10 cellular contexts compared by ENCODE assay signal in the genomic region with DNA sequence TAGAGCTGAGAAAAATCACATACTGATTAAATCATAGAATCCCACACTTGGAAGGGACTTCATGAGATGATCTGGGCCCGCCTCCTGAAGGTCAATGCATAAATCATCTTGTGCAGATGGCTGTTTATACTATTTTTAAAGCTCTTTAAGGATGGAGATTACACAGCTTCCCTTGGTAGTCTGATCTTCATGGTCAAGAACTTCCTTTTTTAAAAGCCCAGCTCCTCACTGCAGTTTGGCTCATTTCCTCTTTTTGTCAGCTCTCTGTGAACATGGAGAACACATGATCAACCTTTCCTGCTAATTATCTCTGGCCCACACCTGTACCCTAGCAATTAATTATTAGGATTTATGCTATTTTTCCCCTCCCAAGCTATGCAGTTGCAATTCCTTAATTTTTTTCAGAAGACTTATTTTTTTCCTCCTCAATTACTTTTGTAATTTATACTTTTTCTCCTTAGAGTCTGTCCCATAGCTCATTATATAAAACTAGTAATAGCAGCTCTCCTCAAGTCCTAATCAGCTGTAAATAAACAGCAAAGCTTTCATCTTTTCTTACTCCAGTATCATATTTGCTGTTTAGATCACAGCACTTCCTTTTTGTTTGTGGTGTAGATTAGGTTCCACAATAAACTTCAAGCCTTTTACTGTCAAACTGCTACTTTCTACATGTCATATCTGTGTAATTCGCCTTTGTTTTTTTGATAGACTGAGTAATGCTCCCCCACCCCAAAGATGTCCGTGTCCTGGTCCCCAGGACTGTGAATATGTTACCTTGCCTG. TPM values are rescaled to one million over a fixed set of nuclear protein-coding genes. Genes with fewer than 3 reads are reported as not detected.
DNase-seq lines count a peak whose midpoint lies in the region; ATAC-seq and TF ChIP-seq lines count a peak whose summit lies in the region.
"Had no signal": no experiment of that assay in that cellular context is flagged by ENCODE, and none has a peak within 500 bp of the region (broad histone marks: within the 10 kb centered on the region; RNA-seq: fewer than 3 reads in every experiment).

No MANE protein-coding gene starts in this region.

- POLR2A ChIA-PET in HEK293T (lab: Yijun Ruan, JAX), result no interaction called here

- H3K4me3 Mint-ChIP-seq in activated T-helper 17 cell treated with anti-CD3 and anti-CD28 coated beads, Interleukin-2, amount 50 U/mL, for 72 hours, result no peak overlapping the region

- peak; percentile 87 for ATAC-seq in GM19463 (IDR thresholded peaks at IDR 0.05; ENCODE audit: unreplicated experiment)
- ATAC-seq in HG03196 (IDR thresholded peaks at IDR 0.05; ENCODE audit: unreplicated experiment), result peak; percentile 74
- ATAC-seq in activated T-helper 17 cell treated with anti-CD3 and anti-CD28 coated beads, Interleukin-2, amount 50 U/mL, for 72 hours (replicated peaks), result peak; percentile 11

- H3K9me3 Mint-ChIP-seq in activated T-helper 17 cell treated with anti-CD3 and anti-CD28 coated beads, Interleukin-2, amount 50 U/mL, for 72 hours, result no peaks in the 10 kb centered on the region

- CTCF ChIA-PET in HEK293T (lab: Yijun Ruan, JAX), result interaction anchor here (0.9 kb wide), 1 partner anchor 25 kb away, joined by 6 read pairs; the partner anchor contains the start of gene GCG

- DNase-seq in GDM1 (lab: John Stamatoyannopoulos, UW), result peak; percentile 65
- no peak for DNase-seq in HEK293T (ENCODE audit: extremely low spot score)
- no peak for DNase-seq in NCI-H2081 (lab: John Stamatoyannopoulos, UW)
- no peak for DNase-seq in DMS79 (lab: John Stamatoyannopoulos, UW)
- DNase-seq in SK-N-DZ (ENCODE audit: low spot score), result no peak

- H3K36me3 Mint-ChIP-seq in activated T-helper 17 cell treated with anti-CD3 and anti-CD28 coated beads, Interleukin-2, amount 50 U/mL, for 72 hours (ENCODE audit: low read depth), result no peaks in the 10 kb centered on the region

- no peak overlapping the region for H3K27ac Mint-ChIP-seq in activated T-helper 17 cell treated with anti-CD3 and anti-CD28 coated beads, Interleukin-2, amount 50 U/mL, for 72 hours

- H3K27me3 Mint-ChIP-seq in activated T-helper 17 cell treated with anti-CD3 and anti-CD28 coated beads, Interleukin-2, amount 50 U/mL, for 72 hours, result no peaks in the 10 kb centered on the region

- H3K4me1 Mint-ChIP-seq in activated T-helper 17 cell treated with anti-CD3 and anti-CD28 coated beads, Interleukin-2, amount 50 U/mL, for 72 hours, result peaks cover 8% of the 10 kb centered on the region

TF ChIP-seq in HEK293T, 16 proteins besides CTCF, POLR2A, EP300 and RAD21:
- TF ChIP-seq FOXK2 (IDR thresholded peaks at IDR 0.05), result no peak
- TF ChIP-seq HDGF (IDR thresholded peaks at IDR 0.05; ENCODE audit: borderline replicate concordance), result no peak
- no peak for TF ChIP-seq TARDBP (IDR thresholded peaks at IDR 0.05)
- no peak for TF ChIP-seq BHLHE40 (IDR thresholded peaks at IDR 0.05; ENCODE audit: borderline replicate concordance)
- no peak for TF ChIP-seq NFRKB (IDR thresholded peaks at IDR 0.05)
- no peak for TF ChIP-seq ZNF384 (IDR thresholded peaks at IDR 0.05)
- no peak for TF ChIP-seq SP1 (IDR thresholded peaks at IDR 0.05)
- no peak for TF ChIP-seq FOXA1 (IDR thresholded peaks at IDR 0.05)
- TF ChIP-seq ARNT (IDR thresholded peaks at IDR 0.05), result no peak
- no peak for TF ChIP-seq SUZ12 (IDR thresholded peaks at IDR 0.05)
- TF ChIP-seq PKNOX1 (IDR thresholded peaks at IDR 0.05), result no peak
- TF ChIP-seq CTBP1 (IDR thresholded peaks at IDR 0.05; ENCODE audit: borderline replicate concordance), result no peak
- TF ChIP-seq LEF1 (IDR thresholded peaks at IDR 0.05; ENCODE audit: borderline replicate concordance), result no peak
- no peak for TF ChIP-seq FOXM1 (IDR thresholded peaks at IDR 0.05; ENCODE audit: borderline replicate concordance)
- TF ChIP-seq ELF4 (IDR thresholded peaks at IDR 0.05), result no peak

RNA-seq across cellular contexts. Expression of gene GCG, which starts 25.7 kb away (rescaled TPM):
- not detected for total RNA-seq in activated T-helper 17 cell treated with anti-CD3 and anti-CD28 coated beads, Interleukin-2, amount 50 U/mL, for 72 hours
- polyA plus RNA-seq in SK-N-DZ (2014; cell fraction: cytosol; rRNA removed), result not detected in 2 replicates
- polyA plus RNA-seq in SK-N-DZ (2014; cell fraction: nucleus; rRNA removed), result not detected in 2 replicates
- total RNA-seq: pulmonary artery endothelial cell; T-helper 1 cell treated with Interleukin-12 subunit alpha and Interleukin-12 subunit beta and Interleukin-4 antibody, amounts not matched to agents 30 ng/mL and 1 ng/mL, for 36 hours had no signal

RNA-seq across cellular contexts. Expression of gene DPP4, which starts 52.3 kb away (rescaled TPM):
- 10 to 100 TPM; 34.6 to 97.7 TPM for total RNA-seq in activated T-helper 17 cell treated with anti-CD3 and anti-CD28 coated beads, Interleukin-2, amount 50 U/mL, for 72 hours
- polyA plus RNA-seq in SK-N-DZ (2014; cell fraction: cytosol; rRNA removed), result not detected in 2 replicates
- polyA plus RNA-seq in SK-N-DZ (2014; cell fraction: nucleus; rRNA removed), result not detected in 2 replicates

Comparison
In these comparisons a context has a peak if more than half of its experiments do, and no peak if none do; other contexts are left out.
1. ATAC-seq: peak in every context shown above with its lines; median percentile 87 in GM19463; 74 in HG03196; 11 in activated T-helper 17 cell treated with anti-CD3 and anti-CD28 coated beads, Interleukin-2, amount 50 U/mL, for 72 hours.